Comparison of ENCODE assay signal across 12 cellular contexts in the genomic region with DNA sequence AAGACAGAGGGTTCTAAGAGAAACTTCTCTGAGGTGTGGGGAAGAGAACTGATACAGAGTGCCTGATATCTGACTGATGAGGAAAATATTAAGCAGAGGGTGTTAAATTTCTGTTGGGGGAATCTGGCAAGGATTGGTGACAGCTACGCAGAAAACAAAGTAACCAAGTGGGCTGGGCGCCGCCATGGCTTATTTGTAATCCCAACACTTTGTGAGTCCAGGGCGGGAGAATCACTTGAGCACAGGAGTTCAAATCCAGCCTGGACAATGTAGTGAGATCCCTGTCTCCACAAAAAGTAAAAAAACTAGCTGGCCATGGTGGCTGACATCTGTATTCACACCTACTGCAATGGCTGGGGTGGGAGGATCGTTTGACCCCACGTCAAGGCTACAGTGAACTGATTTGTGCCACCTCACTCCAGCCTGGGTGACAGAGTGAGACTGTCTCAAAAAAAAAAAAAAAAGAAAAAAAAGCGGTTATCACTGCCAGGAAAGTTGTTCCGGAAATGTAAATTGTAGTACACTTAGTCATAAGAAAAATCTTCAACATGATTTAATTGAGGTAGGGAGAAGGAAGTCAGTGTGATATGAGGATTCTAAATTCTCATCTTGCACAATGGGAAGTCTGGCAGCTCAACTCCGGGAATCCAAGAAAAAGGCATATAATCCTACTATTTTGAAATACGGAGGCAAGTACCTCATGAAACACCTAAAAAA. TPM values are rescaled to one million over a fixed set of nuclear protein-coding genes. Genes with fewer than 3 reads are reported as not detected.
DNase-seq lines count a peak whose midpoint lies in the region; ATAC-seq and TF ChIP-seq lines count a peak whose summit lies in the region.
"Had no signal": no experiment of that assay in that cellular context is flagged by ENCODE, and none has a peak within 500 bp of the region (broad histone marks: within the 10 kb centered on the region; RNA-seq: fewer than 3 reads in every experiment).

No MANE protein-coding gene starts in this region.

- WGBS in sigmoid colon, 2 donors, result 64 to 70% methylated on average over 10 of the region's 10 CpGs

- TF ChIP-seq CTCF in sigmoid colon (IDR thresholded peaks at IDR 0.05), result no peak

- H3K27ac Mint-ChIP-seq in stimulated activated naive CD8-positive, alpha-beta T cell treated with anti-CD3 and anti-CD28 coated beads, Interleukin-15, Interleukin-2, amounts not matched to agents 100 ng/mL and 50 ng/mL, for 24 hours, result peak overlapping the region; percentile 92
- H3K27ac Mint-ChIP-seq in activated naive CD4-positive, alpha-beta T cell treated with anti-CD3 and anti-CD28 coated beads, Interleukin-2, amount 50 U/mL, for 72 hours, result peak overlapping the region; percentile 58 to 90

- H3K4me1 Mint-ChIP-seq in stimulated activated naive CD8-positive, alpha-beta T cell treated with anti-CD3 and anti-CD28 coated beads, Interleukin-15, Interleukin-2, amounts not matched to agents 100 ng/mL and 50 ng/mL, for 24 hours (ENCODE audit: low read depth), result peaks cover 72% of the 10 kb centered on the region

- peak overlapping the region; percentile 57 for H3K4me3 Mint-ChIP-seq in stimulated activated naive CD8-positive, alpha-beta T cell treated with anti-CD3 and anti-CD28 coated beads, Interleukin-15, Interleukin-2, amounts not matched to agents 100 ng/mL and 50 ng/mL, for 24 hours

- no peak overlapping the region for H3K4me3 ChIP-seq in sigmoid colon
- H3K4me3 ChIP-seq: adrenal gland, BLaER1 had no signal

- H3K9me3 ChIP-seq in sigmoid colon, result no peaks in the 10 kb centered on the region
- H3K9me3 ChIP-seq: adrenal gland, BLaER1 had no signal

- H3K36me3 Mint-ChIP-seq in stimulated activated naive CD8-positive, alpha-beta T cell treated with anti-CD3 and anti-CD28 coated beads, Interleukin-15, Interleukin-2, amounts not matched to agents 100 ng/mL and 50 ng/mL, for 24 hours (ENCODE audit: low read depth), result peaks cover 46% of the 10 kb centered on the region
- H3K36me3 Mint-ChIP-seq in activated naive CD4-positive, alpha-beta T cell treated with anti-CD3 and anti-CD28 coated beads, Interleukin-2, amount 50 U/mL, for 72 hours, result peaks cover 23 to 49% of the 10 kb centered on the region in 2 donors

- no peaks in the 10 kb centered on the region for H3K27me3 ChIP-seq in sigmoid colon
- H3K27me3 ChIP-seq: adrenal gland, BLaER1 had no signal

- no peaks in the 10 kb centered on the region for H3K27me3 Mint-ChIP-seq in stimulated activated naive CD8-positive, alpha-beta T cell treated with anti-CD3 and anti-CD28 coated beads, Interleukin-15, Interleukin-2, amounts not matched to agents 100 ng/mL and 50 ng/mL, for 24 hours

- TF ChIP-seq POLR2A in sigmoid colon (IDR thresholded peaks at IDR 0.05), result no peak

- H3K27ac ChIP-seq in sigmoid colon, result peak overlapping the region in 2 of 4 donors; percentile 10 to 28
- H3K27ac ChIP-seq: BLaER1 had no signal

- H3K9me3 Mint-ChIP-seq in stimulated activated naive CD8-positive, alpha-beta T cell treated with anti-CD3 and anti-CD28 coated beads, Interleukin-15, Interleukin-2, amounts not matched to agents 100 ng/mL and 50 ng/mL, for 24 hours, result no peaks in the 10 kb centered on the region
- no peaks in the 10 kb centered on the region for H3K9me3 Mint-ChIP-seq in activated naive CD4-positive, alpha-beta T cell treated with anti-CD3 and anti-CD28 coated beads, Interleukin-2, amount 50 U/mL, for 72 hours

- peaks cover 12 to 43% (median 17%) of the 10 kb centered on the region in 4 donors for H3K36me3 ChIP-seq in sigmoid colon

- intact Hi-C loops in sigmoid colon (cut with DNase I), result no loop called here

- peaks cover 0 to 22% (median 14%) of the 10 kb centered on the region in 4 donors for H3K4me1 ChIP-seq in sigmoid colon

- no peak for DNase-seq in stimulated activated naive CD8-positive, alpha-beta T cell treated with anti-CD3 and anti-CD28 coated beads, Interleukin-15, Interleukin-2, amounts not matched to agents 100 U/mL and 50 U/mL, for 24 hours
- DNase-seq in activated naive CD4-positive, alpha-beta T cell treated with anti-CD3 and anti-CD28 coated beads, Interleukin-2, amount 50 U/mL, for 72 hours (ENCODE audit: low spot score in 2 of 2), result no peak
- DNase-seq in kidney tubule cell (ENCODE audit: low spot score), result peak; percentile 66
- DNase-seq in COLO668 (lab: John Stamatoyannopoulos, UW; ENCODE audit: unreplicated experiment), result no peak
- DNase-seq in NAMALWA (ENCODE audit: low spot score), result no peak
- DNase-seq in sigmoid colon, result no peak
- DNase-seq: adrenal gland; NCI-H446 treated with DMSO at 0.1 percent for 48 hours; stimulated activated CD4-positive, alpha-beta T cell treated with anti-CD3 and anti-CD28 coated beads, Interleukin-4, amount 100 ng/mL, for 4 hours had no signal

- TF ChIP-seq EP300 in sigmoid colon (IDR thresholded peaks at IDR 0.05), result no peak

- ATAC-seq in stimulated activated naive CD8-positive, alpha-beta T cell treated with anti-CD3 and anti-CD28 coated beads, Interleukin-15, Interleukin-2, amounts not matched to agents 100 U/mL and 50 U/mL, for 24 hours, result no peak
- ATAC-seq in activated naive CD4-positive, alpha-beta T cell treated with anti-CD3 and anti-CD28 coated beads, Interleukin-2, amount 50 U/mL, for 72 hours, result no peak
- ATAC-seq in GM18870 (IDR thresholded peaks at IDR 0.05; ENCODE audit: unreplicated experiment), result no peak

RNA-seq across cellular contexts. Expression of gene C7orf25, which starts 2.3 kb away (rescaled TPM):
- total RNA-seq in activated naive CD4-positive, alpha-beta T cell treated with anti-CD3 and anti-CD28 coated beads, Interleukin-2, amount 50 U/mL, for 72 hours, result 1 to 10 TPM; 1.7 to 3.9 TPM
- total RNA-seq in sigmoid colon, result 10 to 100 TPM in 2 of 4 donors, 1 to 10 TPM in 2; 5.4 to 13.0 (median 8.9) TPM
- 1 to 10 TPM; 3.9 to 9.0 (median 5.3) TPM for polyA plus RNA-seq in sigmoid colon

RNA-seq across cellular contexts. Expression of gene PSMA2, which starts 17.8 kb away (rescaled TPM):
- total RNA-seq in activated naive CD4-positive, alpha-beta T cell treated with anti-CD3 and anti-CD28 coated beads, Interleukin-2, amount 50 U/mL, for 72 hours, result 100 to 1,000 TPM; 189 to 198 TPM
- total RNA-seq in sigmoid colon, result 10 to 100 TPM; 39.1 to 81.3 (median 68.0) TPM
- polyA plus RNA-seq in sigmoid colon, result 100 to 1,000 TPM; 133 to 171 (median 152) TPM

RNA-seq across cellular contexts. Expression of gene MRPL32, which starts 18.0 kb away (rescaled TPM):
- total RNA-seq in activated naive CD4-positive, alpha-beta T cell treated with anti-CD3 and anti-CD28 coated beads, Interleukin-2, amount 50 U/mL, for 72 hours, result 10 to 100 TPM; 57.2 to 68.4 TPM
- total RNA-seq in sigmoid colon, result 10 to 100 TPM; 53.2 to 85.7 (median 68.4) TPM
- 10 to 100 TPM; 42.6 to 69.6 (median 62.4) TPM for polyA plus RNA-seq in sigmoid colon
